ENCODE assay signal across 9 cellular contexts in the genomic region with DNA sequence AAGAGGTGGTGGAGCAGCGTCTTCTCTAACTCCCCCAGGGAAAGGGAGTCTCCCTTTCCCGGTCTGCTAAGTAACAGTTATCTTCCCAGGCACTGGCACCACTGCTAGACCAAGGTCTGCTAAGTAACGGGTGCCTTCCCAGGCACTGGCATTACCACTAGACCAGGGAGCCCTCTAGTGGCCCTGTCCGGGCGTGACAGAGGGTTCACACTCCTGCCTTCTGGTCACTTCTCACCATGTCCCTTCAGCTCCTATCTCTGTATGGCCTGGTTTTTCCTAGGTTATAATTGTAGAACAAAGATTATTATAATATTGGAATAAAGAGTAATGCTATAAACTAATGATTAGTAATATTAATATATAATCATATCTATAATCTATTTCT. TPM values are rescaled to one million over a fixed set of nuclear protein-coding genes. Genes with fewer than 3 reads are reported as not detected.
DNase-seq lines count a peak whose midpoint lies in the region; ATAC-seq, FAIRE-seq and TF ChIP-seq lines count a peak whose summit lies in the region.
"Not testable (repeated sequence)": the region's sequence is repeated elsewhere in the genome, so short reads cannot be mapped to it uniquely, and the experiment has no call there.
"Had no signal": no experiment of that assay in that cellular context is flagged by ENCODE, and none has a peak within 500 bp of the region (broad histone marks: within the 10 kb centered on the region; RNA-seq: fewer than 3 reads in every experiment).

No MANE protein-coding gene starts in this region.

- not testable (repeated sequence) for H3K9ac ChIP-seq in SU-DHL-6 (ENCODE audit: low read length)

- peak; percentile 43; the same call in 1 of the 2 replicates for TF ChIP-seq CTCF in GM12875 (IDR thresholded peaks at IDR 0.05; ENCODE audit: borderline replicate concordance, insufficient read depth, low read depth, low read length)
- peak; percentile 18 for TF ChIP-seq CTCF in SU-DHL-6 (IDR thresholded peaks at IDR 0.05; ENCODE audit: insufficient read depth, low read length, poor library complexity, severe bottlenecking)
- peak; percentile 20 to 43 (median 31) for TF ChIP-seq CTCF in pancreas (IDR thresholded peaks at IDR 0.05)
- peak; percentile 59 for TF ChIP-seq CTCF in upper lobe of right lung (IDR thresholded peaks at IDR 0.05)

- H3K4me3 ChIP-seq in GM12875 (ENCODE audit: low read depth, low read length); SU-DHL-6 (ENCODE audit: insufficient read depth, low read length, poor library complexity, severe bottlenecking); pancreas; upper lobe of right lung: not testable (repeated sequence)

- intact Hi-C loops in pancreas (cut with DNase I); upper lobe of right lung (cut with DNase I): not testable (repeated sequence)

- DNase-seq in NCI-H1092 treated with DMSO at 0.1 percent for 48 hours (lab: John Stamatoyannopoulos, UW) = peak; percentile 39
- peak in 3 of 4 experiments; percentile 16 to 64 (median 21) for DNase-seq in activated naive CD4-positive, alpha-beta T cell (lab: John Stamatoyannopoulos, UW)
- peak; percentile 63 for DNase-seq in glomerular visceral epithelial cell (ENCODE audit: extremely low spot score)
- peak; percentile 70 to 91 (median 87) for DNase-seq in pancreas
- peak; percentile 87 for DNase-seq in upper lobe of right lung

- H3K9me3 ChIP-seq in SU-DHL-6 (ENCODE audit: insufficient read depth, low read length); pancreas; upper lobe of right lung: not testable (repeated sequence)

- not testable (repeated sequence) for H3K9me2 ChIP-seq in SU-DHL-6 (replicated peaks; ENCODE audit: insufficient read depth, low read length)

- not testable (repeated sequence) for H3K27me3 ChIP-seq in SU-DHL-6 (ENCODE audit: low read length); pancreas; upper lobe of right lung

- not testable (repeated sequence) for H3K4me1 ChIP-seq in pancreas, upper lobe of right lung

- H3K27ac ChIP-seq in SU-DHL-6 (ENCODE audit: low read depth, low read length) = peak overlapping the region; percentile 73; the same call in 1 of the 2 replicates
- not testable (repeated sequence) for H3K27ac ChIP-seq in pancreas, upper lobe of right lung

- WGBS in pancreas, 2 donors = 0 to 4% methylated on average over 2 of the region's 5 CpGs

- peaks cover 24% of the 10 kb centered on the region for H3F3A ChIP-seq in SU-DHL-6 (ENCODE audit: insufficient read depth)

- peak overlapping the region; percentile 32 for H3K4me2 ChIP-seq in SU-DHL-6 (ENCODE audit: low read depth, low read length, poor library complexity, severe bottlenecking)

- H3K79me2 ChIP-seq in SU-DHL-6 (ENCODE audit: insufficient read depth, low read length) = peaks cover 36% of the 10 kb centered on the region

- H3K36me3 ChIP-seq in SU-DHL-6 (ENCODE audit: low read length) (peaks cover 36% of the 10 kb centered on the region), pancreas (peaks cover 0 to 31% (median 5%) of the 10 kb centered on the region in 3 donors), upper lobe of right lung (peaks cover 66% of the 10 kb centered on the region)

- ATAC-seq in HG02642 (IDR thresholded peaks at IDR 0.05; ENCODE audit: poor library complexity, unreplicated experiment) (peak; percentile 35), pancreas (peak; percentile 80 to 83 (median 82)), upper lobe of right lung (peak; percentile 42)

- not testable (repeated sequence) for H4K20me1 ChIP-seq in SU-DHL-6 (ENCODE audit: low read depth, low read length)

- not testable (repeated sequence) for FAIRE-seq in pancreas (lab: Jason Lieb, UNC)

- H2AFZ ChIP-seq in SU-DHL-6 (ENCODE audit: low read depth, low read length, severe bottlenecking) = not testable (repeated sequence)

RNA-seq across cellular contexts. Expression of a gene that starts 12.6 kb away (rescaled TPM):
- total RNA-seq in pancreas = 10 to 100 TPM; 14.7 to 33.6 (median 20.1) TPM
- 100 to 1,000 TPM; 202 to 218 TPM for polyA plus RNA-seq in pancreas
- 38.1 TPM for total RNA-seq in upper lobe of right lung

RNA-seq across cellular contexts. Expression of a gene that starts 28.0 kb away (rescaled TPM):
- 1 to 10 TPM in 5 of 6 donors, under 1 TPM in 1; 0.88 to 7.6 (median 2.8) TPM for total RNA-seq in pancreas
- polyA plus RNA-seq in pancreas = 1 to 10 TPM; 3.8 to 4.8 TPM
- total RNA-seq in upper lobe of right lung = 36.9 TPM

RNA-seq across cellular contexts. Expression of a gene that starts 37.8 kb away (rescaled TPM):
- total RNA-seq in pancreas (not detected), upper lobe of right lung (not detected)
- under 1 TPM; 0.08 to 0.09 TPM for polyA plus RNA-seq in pancreas
- total RNA-seq: esophagus mucosa had no signal

Comparison
In these comparisons a context has a peak if more than half of its experiments do, and no peak if none do; other contexts are left out.
1. DNase-seq: peak in every context shown above with its lines; median percentile 87 in pancreas; 87 in upper lobe of right lung; 63 in glomerular visceral epithelial cell; 39 in NCI-H1092 treated with DMSO at 0.1 percent for 48 hours; 21 in activated naive CD4-positive, alpha-beta T cell.